26 cellular contexts compared by ENCODE assay signal in the genomic region with DNA sequence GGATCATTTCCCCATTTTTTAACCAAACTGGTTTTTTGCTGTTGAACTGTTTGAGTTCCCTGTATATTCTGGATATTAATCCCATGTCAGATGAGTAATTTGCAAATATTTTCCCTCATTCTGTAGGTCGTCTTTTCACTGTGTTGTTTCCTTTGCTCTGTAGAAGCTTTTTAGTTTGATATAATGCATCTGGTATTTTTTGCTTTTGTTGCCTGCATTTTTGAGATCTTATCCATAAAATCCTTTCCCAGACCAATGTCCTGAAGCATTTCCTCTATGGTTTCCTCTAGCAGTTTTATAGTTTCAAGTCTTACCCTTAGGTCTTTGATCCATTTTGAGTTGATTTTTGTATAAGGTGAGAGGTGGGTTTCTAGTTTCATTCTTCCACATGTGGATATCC.
"Had no signal": no experiment of that assay in that cellular context is flagged by ENCODE, and none has a peak within 500 bp of the region (broad histone marks: within the 10 kb centered on the region; RNA-seq: fewer than 3 reads in every experiment).

No MANE protein-coding gene starts in this region.

- H3K4me1 Mint-ChIP-seq: activated CD4-positive, alpha-beta T cell treated with anti-CD3 and anti-CD28 coated beads, Interleukin-2, amount 10 ng/mL, durations not matched to agents 24 days and 14 days; activated CD8-positive, alpha-beta memory T cell treated with anti-CD3 and anti-CD28 coated beads, Interleukin-2, amount 10 ng/mL, durations not matched to agents 7 days and 5 days had no signal

- H3K27ac Mint-ChIP-seq: activated CD4-positive, alpha-beta memory T cell treated with anti-CD3 and anti-CD28 coated beads for 36 hours; activated CD4-positive, alpha-beta T cell treated with anti-CD3 and anti-CD28 coated beads for 36 hours; activated CD4-positive, alpha-beta T cell treated with anti-CD3 and anti-CD28 coated beads, Interleukin-2, amount 10 ng/mL, durations not matched to agents 24 days and 14 days; activated CD8-positive, alpha-beta memory T cell treated with anti-CD3 and anti-CD28 coated beads, Interleukin-2, amount 10 ng/mL, durations not matched to agents 7 days and 5 days; activated CD8-positive, alpha-beta T cell treated with anti-CD3 and anti-CD28 coated beads, Interleukin-2, amount 10 ng/mL, durations not matched to agents 7 days and 5 days; activated naive CD8-positive, alpha-beta T cell; activated T-helper 1 cell treated with anti-CD3 and anti-CD28 coated beads, Interleukin-12 subunit alpha, Interleukin-12 subunit beta, Interleukin-2, Interleukin-4 antibody, amounts not matched to agents 30 ng/mL and 10 ng/mL and 1 ng/mL, durations not matched to agents 14 hours and 24 hours and 36 hours had no signal

- H3K4me3 Mint-ChIP-seq: activated CD4-positive, alpha-beta memory T cell treated with anti-CD3 and anti-CD28 coated beads for 36 hours; activated CD4-positive, alpha-beta T cell treated with anti-CD3 and anti-CD28 coated beads for 36 hours; activated CD4-positive, alpha-beta T cell treated with anti-CD3 and anti-CD28 coated beads, Interleukin-2, amount 10 ng/mL, durations not matched to agents 24 days and 14 days; activated CD8-positive, alpha-beta memory T cell treated with anti-CD3 and anti-CD28 coated beads, Interleukin-2, amount 10 ng/mL, durations not matched to agents 7 days and 5 days; activated CD8-positive, alpha-beta T cell treated with anti-CD3 and anti-CD28 coated beads, Interleukin-2, amount 10 ng/mL, durations not matched to agents 7 days and 5 days; activated naive CD8-positive, alpha-beta T cell; activated T-helper 1 cell treated with anti-CD3 and anti-CD28 coated beads, Interleukin-12 subunit alpha, Interleukin-12 subunit beta, Interleukin-2, Interleukin-4 antibody, amounts not matched to agents 30 ng/mL and 10 ng/mL and 1 ng/mL, durations not matched to agents 14 hours and 24 hours and 36 hours had no signal

- DNase-seq: activated CD4-positive, alpha-beta memory T cell treated with anti-CD3 and anti-CD28 coated beads for 36 hours; activated CD4-positive, alpha-beta T cell treated with anti-CD3 and anti-CD28 coated beads for 36 hours; activated CD4-positive, alpha-beta T cell treated with anti-CD3 and anti-CD28 coated beads, Interleukin-2, amount 10 ng/mL, durations not matched to agents 24 days and 14 days; activated CD4-positive, CD25-positive, alpha-beta regulatory T cell; activated CD4-positive, CD25-positive, alpha-beta regulatory T cell treated with anti-CD3 and anti-CD28 coated beads, Interleukin-2, amount 50 U/mL, for 72 hours; activated CD8-positive, alpha-beta memory T cell treated with anti-CD3 and anti-CD28 coated beads, Interleukin-2, amount 10 ng/mL, durations not matched to agents 7 days and 5 days; activated CD8-positive, alpha-beta memory T cell treated with anti-CD3 and anti-CD28 coated beads, Interleukin-2, amount 50 U/mL, for 4 hours; activated CD8-positive, alpha-beta T cell treated with anti-CD3 and anti-CD28 coated beads, Interleukin-2, amount 10 ng/mL, durations not matched to agents 7 days and 5 days; activated gamma-delta T cell; activated naive CD4-positive, alpha-beta T cell; activated naive CD4-positive, alpha-beta T cell treated with anti-CD3 and anti-CD28 coated beads, Interleukin-2, amount 50 U/mL, for 16 hours; activated T-cell treated with anti-CD3 and anti-CD28 coated beads, Interleukin-2, amount 50 U/mL, for 1 hour; activated T-cell treated with anti-CD3 and anti-CD28 coated beads, Interleukin-2, amount 50 U/mL, for 48 hours; amniotic stem cell; anterior cingulate cortex; brain microvascular endothelial cell; cortex of kidney; effector CD8-positive, alpha-beta T cell; erythroblast; gastrocnemius medialis; glutamatergic neuron; heart left ventricle; hypothalamus; T-helper 2 cell had no signal

- H3K27me3 Mint-ChIP-seq: activated CD4-positive, alpha-beta T cell treated with anti-CD3 and anti-CD28 coated beads for 36 hours; activated naive CD8-positive, alpha-beta T cell had no signal
